Comparison of ENCODE assay signal across 16 cellular contexts in the genomic region with DNA sequence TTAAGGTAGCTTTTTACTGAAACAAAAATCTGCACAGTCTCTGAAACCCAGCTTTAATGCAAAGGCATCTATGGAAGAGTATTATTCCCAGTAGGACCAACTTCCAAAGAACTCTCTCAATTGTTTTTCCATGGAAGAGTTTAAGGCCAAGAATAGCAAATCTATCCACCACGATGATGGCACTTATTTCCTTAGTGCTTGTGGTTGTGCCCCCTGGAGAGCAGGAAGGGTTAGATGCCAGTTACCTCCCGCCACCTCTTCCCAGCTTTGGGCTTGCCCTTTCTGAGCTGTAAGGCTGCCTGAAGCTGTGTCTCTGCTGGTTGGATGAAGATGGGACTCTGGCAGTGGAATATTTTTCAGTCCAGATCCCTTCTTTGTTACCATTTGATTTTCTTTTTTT. TPM values are rescaled to one million over a fixed set of nuclear protein-coding genes. Genes with fewer than 3 reads are reported as not detected.
A peak's percentile ranks its signal among the peaks of the same experiment; 100 is the strongest.
DNase-seq lines count a peak whose midpoint lies in the region; ATAC-seq and TF ChIP-seq lines count a peak whose summit lies in the region.
"Had no signal": no experiment of that assay in that cellular context is flagged by ENCODE, and none has a peak within 500 bp of the region (broad histone marks: within the 10 kb centered on the region; RNA-seq: fewer than 3 reads in every experiment).

No MANE protein-coding gene starts in this region.

- H3K4me1 Mint-ChIP-seq in activated T-helper 17 cell treated with anti-CD3 and anti-CD28 coated beads, Interleukin-2, amount 50 U/mL, for 72 hours = peaks cover 21% of the 10 kb centered on the region

- H3K27ac Mint-ChIP-seq in activated T-helper 17 cell treated with anti-CD3 and anti-CD28 coated beads, Interleukin-2, amount 50 U/mL, for 72 hours = no peak overlapping the region
- no peak overlapping the region for H3K27ac Mint-ChIP-seq in activated naive CD4-positive, alpha-beta T cell treated with anti-CD3 and anti-CD28 coated beads, Interleukin-2, amount 50 U/mL, for 72 hours
- H3K27ac Mint-ChIP-seq: HFFc6 had no signal

- WGBS in SK-N-SH (ENCODE audit: low lambda C conversion rate) = 58% methylated on average over 2 of the region's 2 CpGs
- 59% methylated on average over 2 of the region's 2 CpGs for WGBS in mammary epithelial cell (ENCODE audit: low coverage, missing lambda C conversion rate)

- BruUV-seq in mammary epithelial cell (replicated peaks; lab: Mats Ljungman, UMichigan) = no TSS peak

- no peaks in the 10 kb centered on the region for H3K9me3 Mint-ChIP-seq in activated T-helper 17 cell treated with anti-CD3 and anti-CD28 coated beads, Interleukin-2, amount 50 U/mL, for 72 hours
- H3K9me3 Mint-ChIP-seq in activated naive CD4-positive, alpha-beta T cell treated with anti-CD3 and anti-CD28 coated beads, Interleukin-2, amount 50 U/mL, for 72 hours = peaks cover 0 to 5% of the 10 kb centered on the region in 2 donors
- H3K9me3 Mint-ChIP-seq: HFFc6 had no signal

- H3K4me2 ChIP-seq in SK-N-SH = 0 out of 2 replicates have a peak overlapping the region, but pooled peaks have one; percentile 24
- H3K4me2 ChIP-seq in Karpas-422 (ENCODE audit: low read depth, low read length, poor library complexity, severe bottlenecking) = peak overlapping the region; percentile 48
- H3K4me2 ChIP-seq in mammary epithelial cell (ENCODE audit: insufficient read depth, low read depth, low read length) = no peak overlapping the region

- DNase-seq in SK-N-SH (no peak), Karpas-422 (no peak), renal cortical epithelial cell (ENCODE audit: low read depth) (peak; percentile 44), mammary epithelial cell (no peak), AG08395 (ENCODE audit: low spot score) (no peak)
- DNase-seq in activated naive CD4-positive, alpha-beta T cell treated with anti-CD3 and anti-CD28 coated beads, Interleukin-2, amount 50 U/mL, for 72 hours (ENCODE audit: low spot score in 2 of 2) = no peak
- DNase-seq: DND-41, HFFc6, Kasumi-1, NCI-H1105 treated with DMSO at 0.1 percent for 48 hours, NCI-H187, NCI-H446, RPMI8226, SIG-M5 had no signal

- H3K27me3 ChIP-seq in SK-N-SH (ENCODE audit: insufficient read depth) (no peaks in the 10 kb centered on the region), Karpas-422 (ENCODE audit: low read length) (no peaks in the 10 kb centered on the region), mammary epithelial cell (ENCODE audit: insufficient read depth, low read length) (no peaks in the 10 kb centered on the region)

- no peak for TF ChIP-seq EP300 in SK-N-SH (IDR thresholded peaks at IDR 0.05; ENCODE audit: borderline replicate concordance in 1 of 2, low read depth in 1 of 2, low read length in 1 of 2)

- H2AFZ ChIP-seq in SK-N-SH (ENCODE audit: low read depth) = no peak overlapping the region
- H2AFZ ChIP-seq in Karpas-422 (ENCODE audit: low read length) = peak overlapping the region; percentile 33
- H2AFZ ChIP-seq in mammary epithelial cell (ENCODE audit: low read depth, low read length) = no peak overlapping the region

- H3K9me3 ChIP-seq in SK-N-SH = no peaks in the 10 kb centered on the region
- H3K9me3 ChIP-seq in Karpas-422 (ENCODE audit: low read length) = no peaks in the 10 kb centered on the region
- H3K9me3 ChIP-seq in mammary epithelial cell (replicated peaks; ENCODE audit: insufficient read depth, low read length) = no peaks in the 10 kb centered on the region

- TF ChIP-seq RAD21 in SK-N-SH (IDR thresholded peaks at IDR 0.05; ENCODE audit: low read length) = no peak

- POLR2A ChIA-PET in SK-N-SH (lab: Yijun Ruan, JAX) = no interaction called here

- ATAC-seq in SK-N-SH treated with all-trans-retinoic acid at 6 μM for 48 hours = no peak
- ATAC-seq in activated T-helper 17 cell treated with anti-CD3 and anti-CD28 coated beads, Interleukin-2, amount 50 U/mL, for 72 hours (replicated peaks) = no peak
- no peak for ATAC-seq in activated naive CD4-positive, alpha-beta T cell treated with anti-CD3 and anti-CD28 coated beads, Interleukin-2, amount 50 U/mL, for 72 hours

- intact Hi-C loops in mammary epithelial cell (cut with micrococcal nuclease) = no loop called here

- H4K20me1 ChIP-seq in SK-N-SH (ENCODE audit: insufficient read depth) = no peaks in the 10 kb centered on the region
- H4K20me1 ChIP-seq in Karpas-422 (ENCODE audit: insufficient read depth, low read depth, low read length) = no peaks in the 10 kb centered on the region
- no peaks in the 10 kb centered on the region for H4K20me1 ChIP-seq in mammary epithelial cell (ENCODE audit: insufficient read depth, low read length)

- H3K4me3 Mint-ChIP-seq in activated T-helper 17 cell treated with anti-CD3 and anti-CD28 coated beads, Interleukin-2, amount 50 U/mL, for 72 hours = peak overlapping the region; percentile 3
- H3K4me3 Mint-ChIP-seq: HFFc6 had no signal

- H3K79me2 ChIP-seq in SK-N-SH (ENCODE audit: insufficient read depth) (no peaks in the 10 kb centered on the region), Karpas-422 (ENCODE audit: low read length) (peaks cover under 1% of the 10 kb centered on the region), mammary epithelial cell (ENCODE audit: insufficient read depth, low read length) (peaks cover under 1% of the 10 kb centered on the region)

- H3K9ac ChIP-seq in SK-N-SH (no peak overlapping the region), Karpas-422 (ENCODE audit: low read length) (peak overlapping the region; percentile 11; the same call in 1 of the 2 replicates), mammary epithelial cell (ENCODE audit: insufficient read depth, low read length) (no peak overlapping the region)

- H3K36me3 Mint-ChIP-seq in activated T-helper 17 cell treated with anti-CD3 and anti-CD28 coated beads, Interleukin-2, amount 50 U/mL, for 72 hours (ENCODE audit: low read depth) = no peaks in the 10 kb centered on the region
- no peaks in the 10 kb centered on the region for H3K36me3 Mint-ChIP-seq in activated naive CD4-positive, alpha-beta T cell treated with anti-CD3 and anti-CD28 coated beads, Interleukin-2, amount 50 U/mL, for 72 hours

- in situ Hi-C loops in mammary epithelial cell (cut with MboI; ENCODE audit: low sequenced_read_pairs in 2 of 2) = loop anchor here in 1 of 2 donors (10.0 kb wide), 1 partner anchor 117 kb away; no protein-coding TSS in a partner anchor

- CTCF ChIA-PET in SK-N-SH (lab: Yijun Ruan, JAX) (interaction anchor here (1.0 to 5.4 kb wide), 2 partner anchors 117 to 216 kb away, joined by 3 to 35 read pairs; no protein-coding TSS in a partner anchor), mammary epithelial cell (lab: Charles Lee; ENCODE audit: low non-redundant PET) (no interaction called here)

- TF ChIP-seq CTCF in SK-N-SH (IDR thresholded peaks at IDR 0.05) = no peak
- no peak for TF ChIP-seq CTCF in mammary epithelial cell (conservative IDR thresholded peaks at IDR 0.05 in 1 of 2, IDR thresholded peaks at IDR 0.05 in 1 of 2; ENCODE audit: extremely low read depth in 1 of 2, insufficient read depth in 1 of 2, low read depth in 1 of 2, low read length in 2 of 2)

- H3K27me3 Mint-ChIP-seq in activated T-helper 17 cell treated with anti-CD3 and anti-CD28 coated beads, Interleukin-2, amount 50 U/mL, for 72 hours = no peaks in the 10 kb centered on the region

- H3K4me1 ChIP-seq in SK-N-SH (ENCODE audit: control insufficient read depth in 1 of 2, insufficient read depth in 2 of 2, low read depth in 1 of 2, low read length in 1 of 2) (peaks cover 13 to 27% of the 10 kb centered on the region in 2 experiments; a peak in 3 of 4 replicates), Karpas-422 (ENCODE audit: low read length) (peaks cover 71% of the 10 kb centered on the region), mammary epithelial cell (ENCODE audit: insufficient read depth, low read length) (peaks cover 8% of the 10 kb centered on the region)

- H3K36me3 ChIP-seq in SK-N-SH (replicated peaks in 1 of 2; ENCODE audit: control insufficient read depth in 1 of 2, insufficient read depth in 2 of 2, low read length in 1 of 2) = no peaks in the 10 kb centered on the region
- H3K36me3 ChIP-seq in Karpas-422 (ENCODE audit: insufficient read depth, low read length) = no peaks in the 10 kb centered on the region
- H3K36me3 ChIP-seq in mammary epithelial cell (ENCODE audit: insufficient read depth, low read length) = no peaks in the 10 kb centered on the region

- peaks cover 10% of the 10 kb centered on the region for H3F3A ChIP-seq in SK-N-SH (replicated peaks; ENCODE audit: insufficient read depth)

- dilution Hi-C loops in mammary epithelial cell (cut with HindIII; ENCODE audit: low sequenced_read_pairs) = loop anchor here (5.0 kb wide), 1 partner anchor 49 kb away; no protein-coding TSS in a partner anchor

- no peak overlapping the region for H3K4me3 ChIP-seq in SK-N-SH (ENCODE audit: low read depth in 2 of 2, low read length in 1 of 2)
- H3K4me3 ChIP-seq in Karpas-422 (ENCODE audit: low read length) = no peak overlapping the region
- H3K4me3 ChIP-seq in mammary epithelial cell (replicated peaks in 1 of 3; ENCODE audit: insufficient read depth in 1 of 3, low read depth in 2 of 3, low read length in 3 of 3) = no peak overlapping the region

- H3K27ac ChIP-seq in SK-N-SH (ENCODE audit: low read depth in 2 of 2, low read length in 1 of 2) (no peak overlapping the region), Karpas-422 (ENCODE audit: low read length) (peak overlapping the region; percentile 71), mammary epithelial cell (ENCODE audit: insufficient read depth, low read depth, low read length) (no peak overlapping the region)

- H3K9me2 ChIP-seq in SK-N-SH (no peaks in the 10 kb centered on the region), Karpas-422 (replicated peaks; ENCODE audit: insufficient read depth, low read length) (no peaks in the 10 kb centered on the region)

TF ChIP-seq in SK-N-SH, 30 proteins besides CTCF, POLR2A, EP300 and RAD21 (continues in another document):
- TF ChIP-seq SMC3 (IDR thresholded peaks at IDR 0.05; ENCODE audit: low read depth, low read length) (no peak), POLR2AphosphoS5 (IDR thresholded peaks at IDR 0.05; ENCODE audit: low read depth, low read length) (no peak), FOXJ3 (CRISPR knock-in tag; IDR thresholded peaks at IDR 0.05) (no peak)

TF ChIP-seq in SK-N-SH treated with all-trans-retinoic acid at 6 μM for 48 hours, 23 proteins besides CTCF, POLR2A, EP300 and RAD21 (continues in another document):
- TF ChIP-seq RARB (CRISPR knock-in tag; IDR thresholded peaks at IDR 0.05) (no peak), GLIS3 (CRISPR knock-in tag; IDR thresholded peaks at IDR 0.05) (no peak), ZNF8 (CRISPR knock-in tag; IDR thresholded peaks at IDR 0.05) (no peak)

RNA-seq across cellular contexts. Expression of a gene that starts 4.8 kb away (rescaled TPM):
- polyA plus RNA-seq in SK-N-SH (2012; rRNA removed) = 233 and 235 TPM in 2 replicates
- 188 and 230 TPM in 2 replicates for polyA plus RNA-seq in SK-N-SH (2012; cell fraction: cytosol; rRNA removed)
- polyA plus RNA-seq in SK-N-SH (2012; cell fraction: nucleus; rRNA removed) = 183 and 211 TPM in 2 replicates
- 931 and 967 TPM in 2 replicates for total RNA-seq in Karpas-422 (2014; rRNA removed; shearing (Covaris generic); ENCODE audit: low replicate concordance)
- total RNA-seq in activated T-helper 17 cell treated with anti-CD3 and anti-CD28 coated beads, Interleukin-2, amount 50 U/mL, for 72 hours = 100 to 1,000 TPM; 206 to 244 TPM
- total RNA-seq in renal cortical epithelial cell = 188 and 1,192 TPM in 2 replicates
- 100 to 1,000 TPM; 220 to 337 TPM for total RNA-seq in activated naive CD4-positive, alpha-beta T cell treated with anti-CD3 and anti-CD28 coated beads, Interleukin-2, amount 50 U/mL, for 72 hours
- total RNA-seq in mammary epithelial cell = 100 to 1,000 TPM; 359 to 505 TPM
- 660 TPM for polyA plus RNA-seq in mammary epithelial cell
- 731 TPM for polyA minus RNA-seq in mammary epithelial cell
